ENCODE assay signal across 13 cellular contexts in genomic region chr9:120923620-120924328, GRCh38. TPM values are rescaled to one million over a fixed set of nuclear protein-coding genes. Genes with fewer than 3 reads are reported as not detected.
A peak's percentile ranks its signal among the peaks of the same experiment; 100 is the strongest.
DNase-seq lines count a peak whose midpoint lies in the region; ATAC-seq and TF ChIP-seq lines count a peak whose summit lies in the region.
"Had no signal": no experiment of that assay in that cellular context is flagged by ENCODE, and none has a peak within 500 bp of the region (broad histone marks: within the 10 kb centered on the region; RNA-seq: fewer than 3 reads in every experiment).

No MANE protein-coding gene starts in this region.

- H4K20me1 ChIP-seq in OCI-LY7 (ENCODE audit: insufficient read depth, low read length) = no peaks in the 10 kb centered on the region

- no peaks in the 10 kb centered on the region for H3K9me2 ChIP-seq in OCI-LY7 (ENCODE audit: insufficient read depth, low read length)

- peak overlapping the region; percentile 98 for H3K27ac Mint-ChIP-seq in activated CD4-positive, alpha-beta T cell treated with anti-CD3 and anti-CD28 coated beads, Interleukin-2, amount 10 ng/mL, durations not matched to agents 7 days and 5 days
- peak overlapping the region; percentile 96 for H3K27ac Mint-ChIP-seq in stimulated activated naive B cell treated with anti-CD40 and anti-IgM and Interleukin-4, amounts not matched to agents 10 μg/mL and 1 μg/mL and 100 μg/mL, for 72 hours
- H3K27ac Mint-ChIP-seq: neural progenitor cell had no signal

- H3K79me2 ChIP-seq in OCI-LY7 (ENCODE audit: insufficient read depth, low read depth, low read length) = peaks cover 9% of the 10 kb centered on the region; the same call in 1 of the 2 replicates

- peaks cover 87% of the 10 kb centered on the region for H3K4me1 Mint-ChIP-seq in activated CD4-positive, alpha-beta T cell treated with anti-CD3 and anti-CD28 coated beads, Interleukin-2, amount 10 ng/mL, durations not matched to agents 7 days and 5 days
- peaks cover 57 to 94% of the 10 kb centered on the region in 2 donors for H3K4me1 Mint-ChIP-seq in stimulated activated naive B cell treated with anti-CD40 and anti-IgM and Interleukin-4, amounts not matched to agents 10 μg/mL and 1 μg/mL and 100 μg/mL, for 72 hours

- H3K4me1 ChIP-seq in OCI-LY7 (ENCODE audit: insufficient read depth, low read length, poor library complexity, severe bottlenecking) = peaks cover 89% of the 10 kb centered on the region
- H3K4me1 ChIP-seq: neural progenitor cell had no signal

- no peak for DNase-seq in activated CD4-positive, alpha-beta T cell treated with anti-CD3 and anti-CD28 coated beads, Interleukin-2, amount 10 ng/mL, durations not matched to agents 7 days and 5 days
- DNase-seq in activated CD4-positive, alpha-beta T cell treated with anti-CD3 and anti-CD28 coated beads, Interleukin-2, amount 50 U/mL, for 1 hour = no peak
- no peak for DNase-seq in OCI-LY7 (ENCODE audit: low spot score)
- DNase-seq in coronary artery (ENCODE audit: low spot score) = no peak
- no peak for DNase-seq in stimulated activated naive B cell treated with anti-CD40 and anti-IgM and Interleukin-4, amounts not matched to agents 10 μg/mL and 1 μg/mL and 100 μg/mL, for 72 hours
- no peak for DNase-seq in AML-193 (lab: John Stamatoyannopoulos, UW)
- DNase-seq: DMS79, NCI-H2227 treated with DMSO at 0.1 percent for 48 hours had no signal

- peak overlapping the region; percentile 92 for H3K4me3 Mint-ChIP-seq in activated CD4-positive, alpha-beta T cell treated with anti-CD3 and anti-CD28 coated beads, Interleukin-2, amount 10 ng/mL, durations not matched to agents 7 days and 5 days
- peak overlapping the region; percentile 89 to 96 for H3K4me3 Mint-ChIP-seq in stimulated activated naive B cell treated with anti-CD40 and anti-IgM and Interleukin-4, amounts not matched to agents 10 μg/mL and 1 μg/mL and 100 μg/mL, for 72 hours
- H3K4me3 Mint-ChIP-seq: neural progenitor cell had no signal

- peaks cover 80% of the 10 kb centered on the region for H3K36me3 Mint-ChIP-seq in activated CD4-positive, alpha-beta T cell treated with anti-CD3 and anti-CD28 coated beads, Interleukin-2, amount 10 ng/mL, durations not matched to agents 7 days and 5 days (ENCODE audit: low read depth)
- peaks cover 60 to 75% of the 10 kb centered on the region in 2 donors for H3K36me3 Mint-ChIP-seq in stimulated activated naive B cell treated with anti-CD40 and anti-IgM and Interleukin-4, amounts not matched to agents 10 μg/mL and 1 μg/mL and 100 μg/mL, for 72 hours
- H3K36me3 Mint-ChIP-seq: neural progenitor cell had no signal

- POLR2A ChIA-PET in activated CD4-positive, alpha-beta T cell treated with anti-CD3 and anti-CD28 coated beads, Interleukin-2, amount 10 ng/mL, durations not matched to agents 7 days and 5 days (lab: Charles Lee) = interaction anchor here (1.0 to 1.8 kb wide), 2 partner anchors 8 to 46 kb away, joined by 6 to 7 read pairs; partner anchors contain the start of gene PHF19
- POLR2A ChIA-PET in OCI-LY7 (lab: Charles Lee) = interaction anchor here (0.6 to 21.2 kb wide), 5 partner anchors 8 to 1059 kb away, joined by 4 to 372 read pairs (median 15); no protein-coding TSS in a partner anchor

- BruUV-seq in OCI-LY7 (replicated peaks; lab: Mats Ljungman, UMichigan) = no TSS peak

- intact Hi-C loops in OCI-LY7 (cut with micrococcal nuclease; ENCODE audit: unreplicated experiment) = loop anchor here (10.0 kb wide), 1 partner anchor 1021 kb away; no protein-coding TSS in a partner anchor

- no peaks in the 10 kb centered on the region for H3K9me3 ChIP-seq in OCI-LY7 (ENCODE audit: low read length)

- H3K27ac ChIP-seq in OCI-LY7 (ENCODE audit: low read depth, low read length, poor library complexity, severe bottlenecking) (no peak overlapping the region), coronary artery (peak overlapping the region; percentile 71 to 87)
- H3K27ac ChIP-seq: neural progenitor cell had no signal

- peaks cover 28% of the 10 kb centered on the region for H3K36me3 ChIP-seq in OCI-LY7 (ENCODE audit: insufficient read depth, low read length)
- H3K36me3 ChIP-seq: neural progenitor cell had no signal

- ATAC-seq in stimulated activated naive B cell treated with anti-CD40 and anti-IgM and Interleukin-4, amounts not matched to agents 10 μg/mL and 1 μg/mL and 100 μg/mL, for 72 hours (replicated peaks) = no peak
- ATAC-seq in HG03354 (IDR thresholded peaks at IDR 0.05; ENCODE audit: poor library complexity, severe bottlenecking, unreplicated experiment) = no peak
- ATAC-seq in GM21825 (IDR thresholded peaks at IDR 0.05; ENCODE audit: unreplicated experiment) = no peak
- ATAC-seq: HCT116, Panc1 had no signal

- H2AFZ ChIP-seq in OCI-LY7 (ENCODE audit: low read length) = no peak overlapping the region
- H2AFZ ChIP-seq: neural progenitor cell had no signal

- no peak for TF ChIP-seq CTCF in OCI-LY7 (conservative IDR thresholded peaks at IDR 0.05; ENCODE audit: low read length)
- TF ChIP-seq CTCF in coronary artery (IDR thresholded peaks at IDR 0.05) = no peak

- H3K27me3 Mint-ChIP-seq in activated CD4-positive, alpha-beta T cell treated with anti-CD3 and anti-CD28 coated beads, Interleukin-2, amount 10 ng/mL, durations not matched to agents 7 days and 5 days = no peaks in the 10 kb centered on the region
- no peaks in the 10 kb centered on the region for H3K27me3 Mint-ChIP-seq in stimulated activated naive B cell treated with anti-CD40 and anti-IgM and Interleukin-4, amounts not matched to agents 10 μg/mL and 1 μg/mL and 100 μg/mL, for 72 hours

- H3K4me3 ChIP-seq in OCI-LY7 (ENCODE audit: low read depth, low read length, poor library complexity, severe bottlenecking) = no peak overlapping the region
- H3K4me3 ChIP-seq in coronary artery = no peak overlapping the region
- H3K4me3 ChIP-seq: neural progenitor cell had no signal

- CTCF ChIA-PET in activated CD4-positive, alpha-beta T cell treated with anti-CD3 and anti-CD28 coated beads, Interleukin-2, amount 10 ng/mL, durations not matched to agents 7 days and 5 days (lab: Charles Lee) = interaction anchor here (0.9 to 1.9 kb wide), 5 partner anchors 11 to 54 kb away, joined by 3 to 10 read pairs (median 3); partner anchors contain the start of gene PHF19
- CTCF ChIA-PET in OCI-LY7 (lab: Charles Lee; ENCODE audit: unreplicated experiment) = interaction anchor here (1.3 kb wide), 1 partner anchor 17 kb away, joined by 3 read pairs; no protein-coding TSS in a partner anchor

- peak overlapping the region; percentile 25; the same call in 1 of the 2 replicates for H3K4me2 ChIP-seq in OCI-LY7 (ENCODE audit: low read length)
- H3K4me2 ChIP-seq: neural progenitor cell had no signal

- no peaks in the 10 kb centered on the region for H3K9me3 Mint-ChIP-seq in activated CD4-positive, alpha-beta T cell treated with anti-CD3 and anti-CD28 coated beads, Interleukin-2, amount 10 ng/mL, durations not matched to agents 7 days and 5 days
- no peaks in the 10 kb centered on the region for H3K9me3 Mint-ChIP-seq in stimulated activated naive B cell treated with anti-CD40 and anti-IgM and Interleukin-4, amounts not matched to agents 10 μg/mL and 1 μg/mL and 100 μg/mL, for 72 hours
- H3K9me3 Mint-ChIP-seq: neural progenitor cell had no signal

RNA-seq across cellular contexts. Expression of gene TRAF1, which starts 2.8 kb away (rescaled TPM):
- total RNA-seq in activated CD4-positive, alpha-beta T cell treated with anti-CD3 and anti-CD28 coated beads, Interleukin-2, amount 10 ng/mL, durations not matched to agents 7 days and 5 days = 10 to 100 TPM; 61.9 to 64.3 TPM
- total RNA-seq in OCI-LY7 (2014; rRNA removed; shearing (Covaris generic)) = 23.7 and 24.2 TPM in 2 replicates
- total RNA-seq in OCI-LY7 (2022) = 40.3 and 50.5 TPM in 2 replicates

RNA-seq across cellular contexts. Expression of gene PHF19, which starts 46.8 kb away (rescaled TPM):
- total RNA-seq in activated CD4-positive, alpha-beta T cell treated with anti-CD3 and anti-CD28 coated beads, Interleukin-2, amount 10 ng/mL, durations not matched to agents 7 days and 5 days = 100 to 1,000 TPM; 331 to 351 TPM
- total RNA-seq in OCI-LY7 (2014; rRNA removed; shearing (Covaris generic)) = 102 and 108 TPM in 2 replicates
- total RNA-seq in OCI-LY7 (2022) = 211 and 214 TPM in 2 replicates
